In genomic region chr18:31684279-31685096, GRCh38 we compare ENCODE assay signal across 8 cellular contexts. TPM values are rescaled to one million over a fixed set of nuclear protein-coding genes. Genes with fewer than 3 reads are reported as not detected.
A peak's percentile ranks its signal among the peaks of the same experiment; 100 is the strongest.
DNase-seq lines count a peak whose midpoint lies in the region; ATAC-seq and TF ChIP-seq lines count a peak whose summit lies in the region.

TSS of gene B4GALT6 (minus strand) at chr18:31684581. CDS start at chr18:31684426, 155 bp downstream.

- peaks cover 10% of the 10 kb centered on the region; the same call in 1 of the 2 replicates for H4K20me1 ChIP-seq in BLaER1

- peak; percentile 42 for ATAC-seq in GM18868 (IDR thresholded peaks at IDR 0.05; ENCODE audit: unreplicated experiment)
- peak; percentile 40 for ATAC-seq in HG03045 (IDR thresholded peaks at IDR 0.05; ENCODE audit: unreplicated experiment)
- peak in 1 of 2 donors; percentile 44 for ATAC-seq in left cardiac atrium

- H3K4me3 ChIP-seq in BLaER1 (peak within 1 kb of the TSS; percentile 85), adipocyte (ENCODE audit: low read length) (peak within 1 kb of the TSS; percentile 89)

- no peaks in the 10 kb centered on the region for H3K36me3 Mint-ChIP-seq in progenitor cell of endocrine pancreas (ENCODE audit: insufficient read depth)

- H3K4me3 Mint-ChIP-seq in progenitor cell of endocrine pancreas (ENCODE audit: low read depth): peak within 1 kb of the TSS; percentile 98

- H3K27me3 ChIP-seq in BLaER1 (no peaks in the 10 kb centered on the region; the same call in 1 of the 2 replicates), adipocyte (replicated peaks; ENCODE audit: control insufficient read depth, insufficient read depth, low read length) (no peaks in the 10 kb centered on the region)

- H3K27ac Mint-ChIP-seq in progenitor cell of endocrine pancreas: peak within 1 kb of the TSS; percentile 97

- peak within 1 kb of the TSS; percentile 83 for H3K4me2 ChIP-seq in BLaER1

- H3K27me3 Mint-ChIP-seq in progenitor cell of endocrine pancreas: no peaks in the 10 kb centered on the region

- H3K36me3 ChIP-seq in BLaER1 (no peaks in the 10 kb centered on the region), adipocyte (ENCODE audit: control insufficient read depth, insufficient read depth, low read length, severe bottlenecking) (no peaks in the 10 kb centered on the region)

- DNase-seq in NOMO-1 (lab: John Stamatoyannopoulos, UW; ENCODE audit: unreplicated experiment in 2 of 2): peak; percentile 18 to 30
- peak; percentile 42 for DNase-seq in adipocyte (ENCODE audit: low read depth)
- DNase-seq in left cardiac atrium: peak; percentile 31
- DNase-seq in progenitor cell of endocrine pancreas (ENCODE audit: low spot score, unreplicated experiment): peak; percentile 49
- DNase-seq in dedifferentiated amniotic fluid mesenchymal stem cell (ENCODE audit: extremely low spot score): no peak

- H3K9ac ChIP-seq in BLaER1 (peak within 1 kb of the TSS; percentile 85), adipocyte (ENCODE audit: low read length) (peak within 1 kb of the TSS; percentile 85)

- H3K4me1 Mint-ChIP-seq in progenitor cell of endocrine pancreas (ENCODE audit: low read depth): peaks cover 40% of the 10 kb centered on the region

- H3K9me3 ChIP-seq in BLaER1 (no peaks in the 10 kb centered on the region), adipocyte (ENCODE audit: control insufficient read depth, low read length) (no peaks in the 10 kb centered on the region)

- no peaks in the 10 kb centered on the region for H3K9me3 Mint-ChIP-seq in progenitor cell of endocrine pancreas (ENCODE audit: low read depth)

- TF ChIP-seq CTCF in progenitor cell of endocrine pancreas (IDR thresholded peaks at IDR 0.05; ENCODE audit: unreplicated experiment): no peak

- peaks cover 22% of the 10 kb centered on the region for H3K4me1 ChIP-seq in BLaER1
- H3K4me1 ChIP-seq in adipocyte (ENCODE audit: control insufficient read depth, insufficient read depth, low read length): peaks cover 26% of the 10 kb centered on the region

- peak within 1 kb of the TSS; percentile 86 for H3K27ac ChIP-seq in BLaER1

- intact Hi-C loops in left cardiac atrium (cut with DNase I): no loop called here

RNA-seq across cellular contexts. Expression of gene B4GALT6, which starts in this region (rescaled TPM):
- 10 to 100 TPM in 1 of 2 donors, 1 to 10 TPM in 1; 7.9 to 12.0 TPM for total RNA-seq in left cardiac atrium
- total RNA-seq in progenitor cell of endocrine pancreas: 32.2 and 33.1 TPM in 2 replicates
